21 cellular contexts compared by ENCODE assay signal in genomic region chr13:71460179-71460578, GRCh38.
A peak's percentile ranks its signal among the peaks of the same experiment; 100 is the strongest.
DNase-seq lines count a peak whose midpoint lies in the region; ATAC-seq, FAIRE-seq and TF ChIP-seq lines count a peak whose summit lies in the region.
"Had no signal": no experiment of that assay in that cellular context is flagged by ENCODE, and none has a peak within 500 bp of the region (broad histone marks: within the 10 kb centered on the region; RNA-seq: fewer than 3 reads in every experiment).

No MANE protein-coding gene starts in this region.

- H3K27ac Mint-ChIP-seq in astrocyte (ENCODE audit: unreplicated experiment) = no peak overlapping the region
- H3K27ac Mint-ChIP-seq in nephron = peak overlapping the region; percentile 48 to 82 (median 59)
- no peak overlapping the region for H3K27ac Mint-ChIP-seq in CD8-positive, alpha-beta T cell
- H3K27ac Mint-ChIP-seq: activated CD8-positive, alpha-beta T cell treated with anti-CD3 and anti-CD28 coated beads for 36 hours; activated naive CD8-positive, alpha-beta T cell; natural killer cell; stimulated activated naive B cell treated with anti-CD40 and anti-IgM and Interleukin-4, amounts not matched to agents 10 μg/mL and 1 μg/mL and 100 μg/mL, for 72 hours had no signal

- no peak overlapping the region for H2AFZ ChIP-seq in astrocyte (ENCODE audit: low read depth, low read length)

- H3K36me3 ChIP-seq in astrocyte (ENCODE audit: insufficient read depth, low read length) = no peaks in the 10 kb centered on the region
- H3K36me3 ChIP-seq in tibial nerve = no peaks in the 10 kb centered on the region
- H3K36me3 ChIP-seq in sigmoid colon = no peaks in the 10 kb centered on the region
- H3K36me3 ChIP-seq in CD8-positive, alpha-beta T cell (ENCODE audit: insufficient read depth, low read length) = no peaks in the 10 kb centered on the region
- H3K36me3 ChIP-seq: esophagus muscularis mucosa, tibial artery had no signal

- no peak overlapping the region for H3K4me3 Mint-ChIP-seq in astrocyte (ENCODE audit: unreplicated experiment)
- no peak overlapping the region for H3K4me3 Mint-ChIP-seq in nephron
- H3K4me3 Mint-ChIP-seq in CD8-positive, alpha-beta T cell = no peak overlapping the region
- H3K4me3 Mint-ChIP-seq: activated CD8-positive, alpha-beta T cell treated with anti-CD3 and anti-CD28 coated beads for 36 hours; activated naive CD8-positive, alpha-beta T cell; natural killer cell; stimulated activated naive B cell treated with anti-CD40 and anti-IgM and Interleukin-4, amounts not matched to agents 10 μg/mL and 1 μg/mL and 100 μg/mL, for 72 hours had no signal

- no peak for TF ChIP-seq POLR2A in tibial nerve (IDR thresholded peaks at IDR 0.05)
- TF ChIP-seq POLR2A in sigmoid colon (IDR thresholded peaks at IDR 0.05) = no peak

- H3K4me2 ChIP-seq in astrocyte (ENCODE audit: low read length) = no peak overlapping the region
- H3K4me2 ChIP-seq: KMS-11 had no signal

- H3K4me3 ChIP-seq in astrocyte (ENCODE audit: insufficient read depth, low read depth, low read length) (no peak overlapping the region), tibial nerve (no peak overlapping the region), sigmoid colon (no peak overlapping the region)
- H3K4me3 ChIP-seq in CD8-positive, alpha-beta T cell (ENCODE audit: low read depth, low read length) = no peak overlapping the region
- H3K4me3 ChIP-seq: dorsolateral prefrontal cortex, esophagus muscularis mucosa, tibial artery had no signal

- DNase-seq in astrocyte (ENCODE audit: low read depth) = peak; percentile 51
- no peak for DNase-seq in tibial nerve (ENCODE audit: low spot score in 2 of 2)
- no peak for DNase-seq in sigmoid colon
- DNase-seq in CD8-positive, alpha-beta T cell = no peak
- DNase-seq: activated CD8-positive, alpha-beta T cell treated with anti-CD3 and anti-CD28 coated beads for 36 hours; activated T-cell treated with anti-CD3 and anti-CD28 coated beads, Interleukin-2, amount 50 U/mL, for 48 hours; dorsolateral prefrontal cortex; natural killer cell; NCI-H1417 treated with DMSO at 0.1 percent for 48 hours; stimulated activated naive B cell treated with anti-CD40 and anti-IgM and Interleukin-4, amounts not matched to agents 10 μg/mL and 1 μg/mL and 100 μg/mL, for 72 hours; tibial artery had no signal

- H3K36me3 Mint-ChIP-seq in astrocyte (ENCODE audit: low read depth, unreplicated experiment) (no peaks in the 10 kb centered on the region), nephron (ENCODE audit: low read depth) (peaks cover 22% of the 10 kb centered on the region)
- no peaks in the 10 kb centered on the region for H3K36me3 Mint-ChIP-seq in CD8-positive, alpha-beta T cell
- H3K36me3 Mint-ChIP-seq: activated naive CD8-positive, alpha-beta T cell; natural killer cell; stimulated activated naive B cell treated with anti-CD40 and anti-IgM and Interleukin-4, amounts not matched to agents 10 μg/mL and 1 μg/mL and 100 μg/mL, for 72 hours had no signal

- CTCF ChIA-PET in CD8-positive, alpha-beta T cell (lab: Charles Lee) = no interaction called here

- POLR2A ChIA-PET in CD8-positive, alpha-beta T cell (lab: Charles Lee) = no interaction called here

- WGBS in tibial nerve, 2 donors = 50 to 56% methylated on average over 3 of the region's 3 CpGs
- 39 to 54% methylated on average over 3 of the region's 3 CpGs for WGBS in sigmoid colon, 2 donors

- H3K79me2 ChIP-seq in astrocyte (ENCODE audit: insufficient read depth, low read length) = no peaks in the 10 kb centered on the region

- H3K4me1 Mint-ChIP-seq in astrocyte (ENCODE audit: low read depth, unreplicated experiment) (no peaks in the 10 kb centered on the region), nephron (peaks cover 24% of the 10 kb centered on the region)
- no peaks in the 10 kb centered on the region for H3K4me1 Mint-ChIP-seq in CD8-positive, alpha-beta T cell (ENCODE audit: low read depth)
- H3K4me1 Mint-ChIP-seq: natural killer cell had no signal

- no peak for FAIRE-seq in astrocyte (lab: Jason Lieb, UNC)
- FAIRE-seq: G401.6, GM12891 had no signal

- peak; percentile 58 for ATAC-seq in GM19455 (IDR thresholded peaks at IDR 0.05; ENCODE audit: unreplicated experiment)
- ATAC-seq in HG03196 (IDR thresholded peaks at IDR 0.05; ENCODE audit: unreplicated experiment) = peak; percentile 49
- ATAC-seq in GM18511 (IDR thresholded peaks at IDR 0.05; ENCODE audit: unreplicated experiment) = no peak
- no peak for ATAC-seq in CD8-positive, alpha-beta T cell
- ATAC-seq: activated CD8-positive, alpha-beta T cell treated with anti-CD3 and anti-CD28 coated beads for 36 hours; natural killer cell had no signal

- intact Hi-C loops in sigmoid colon (cut with DNase I) = no loop called here
- intact Hi-C loops in CD8-positive, alpha-beta T cell (cut with DNase I, micrococcal nuclease) = no loop called here

- no peaks in the 10 kb centered on the region for H3K27me3 Mint-ChIP-seq in astrocyte (ENCODE audit: low read depth, unreplicated experiment)
- no peaks in the 10 kb centered on the region for H3K27me3 Mint-ChIP-seq in nephron (ENCODE audit: low read depth)
- H3K27me3 Mint-ChIP-seq in CD8-positive, alpha-beta T cell (ENCODE audit: low read depth) = no peaks in the 10 kb centered on the region
- H3K27me3 Mint-ChIP-seq: activated CD8-positive, alpha-beta T cell treated with anti-CD3 and anti-CD28 coated beads for 36 hours; activated naive CD8-positive, alpha-beta T cell; stimulated activated naive B cell treated with anti-CD40 and anti-IgM and Interleukin-4, amounts not matched to agents 10 μg/mL and 1 μg/mL and 100 μg/mL, for 72 hours had no signal

- H3K9me3 Mint-ChIP-seq in astrocyte (ENCODE audit: unreplicated experiment) = no peaks in the 10 kb centered on the region
- no peaks in the 10 kb centered on the region for H3K9me3 Mint-ChIP-seq in nephron
- H3K9me3 Mint-ChIP-seq in CD8-positive, alpha-beta T cell = no peaks in the 10 kb centered on the region
- H3K9me3 Mint-ChIP-seq: activated CD8-positive, alpha-beta T cell treated with anti-CD3 and anti-CD28 coated beads for 36 hours; stimulated activated naive B cell treated with anti-CD40 and anti-IgM and Interleukin-4, amounts not matched to agents 10 μg/mL and 1 μg/mL and 100 μg/mL, for 72 hours had no signal

- no peaks in the 10 kb centered on the region for H3K9me3 ChIP-seq in astrocyte (ENCODE audit: insufficient read depth, low read depth, low read length)
- no peaks in the 10 kb centered on the region for H3K9me3 ChIP-seq in tibial nerve
- no peaks in the 10 kb centered on the region for H3K9me3 ChIP-seq in sigmoid colon
- no peaks in the 10 kb centered on the region for H3K9me3 ChIP-seq in CD8-positive, alpha-beta T cell (ENCODE audit: low read length)
- H3K9me3 ChIP-seq: esophagus muscularis mucosa, tibial artery had no signal

- TF ChIP-seq CTCF in astrocyte (IDR thresholded peaks at IDR 0.05; ENCODE audit: insufficient read depth, low read depth, low read length) (no peak), nephron (IDR thresholded peaks at IDR 0.05; ENCODE audit: unreplicated experiment in 3 of 3) (no peak), tibial nerve (IDR thresholded peaks at IDR 0.05) (no peak), sigmoid colon (IDR thresholded peaks at IDR 0.05) (no peak)
- no peak for TF ChIP-seq CTCF in CD8-positive, alpha-beta T cell (IDR thresholded peaks at IDR 0.05)

- H3K4me1 ChIP-seq in astrocyte (ENCODE audit: insufficient read depth, low read length) (no peaks in the 10 kb centered on the region), tibial nerve (no peaks in the 10 kb centered on the region), sigmoid colon (no peaks in the 10 kb centered on the region)
- H3K4me1 ChIP-seq in CD8-positive, alpha-beta T cell (ENCODE audit: insufficient read depth, low read length) = no peaks in the 10 kb centered on the region
- H3K4me1 ChIP-seq: esophagus muscularis mucosa, tibial artery had no signal

- no peak overlapping the region for H3K9ac ChIP-seq in astrocyte (ENCODE audit: low read length)
- H3K9ac ChIP-seq: KMS-11 had no signal

- H3K27ac ChIP-seq in astrocyte (ENCODE audit: low read depth, low read length) = no peak overlapping the region
- H3K27ac ChIP-seq in tibial nerve = no peak overlapping the region
- no peak overlapping the region for H3K27ac ChIP-seq in sigmoid colon
- no peak overlapping the region for H3K27ac ChIP-seq in CD8-positive, alpha-beta T cell (ENCODE audit: low read depth, low read length)
- H3K27ac ChIP-seq: dorsolateral prefrontal cortex, esophagus muscularis mucosa, KMS-11, tibial artery, VCaP had no signal

- no peaks in the 10 kb centered on the region for H4K20me1 ChIP-seq in astrocyte (ENCODE audit: insufficient read depth, low read length)

- no peak for TF ChIP-seq EP300 in tibial nerve (IDR thresholded peaks at IDR 0.05)
- TF ChIP-seq EP300 in sigmoid colon (IDR thresholded peaks at IDR 0.05) = no peak

- H3K27me3 ChIP-seq in astrocyte (ENCODE audit: insufficient read depth, low read length) (no peaks in the 10 kb centered on the region), tibial nerve (no peaks in the 10 kb centered on the region), sigmoid colon (no peaks in the 10 kb centered on the region)
- no peaks in the 10 kb centered on the region for H3K27me3 ChIP-seq in CD8-positive, alpha-beta T cell (ENCODE audit: insufficient read depth, low read length)
- H3K27me3 ChIP-seq: dorsolateral prefrontal cortex, esophagus muscularis mucosa, tibial artery had no signal

Comparison
In these comparisons a context has a peak if more than half of its experiments do, and no peak if none do; other contexts are left out.
1. ATAC-seq: peak in GM19455 (single experiment) and HG03196 (single experiment); none in GM18511 (single experiment) and CD8-positive, alpha-beta T cell (single experiment).
2. H3K27ac Mint-ChIP-seq: peak in nephron (3 of 3); none in astrocyte (single experiment) and CD8-positive, alpha-beta T cell (single experiment).